ENCODE assay signal across 1 cellular context in the genomic region with DNA sequence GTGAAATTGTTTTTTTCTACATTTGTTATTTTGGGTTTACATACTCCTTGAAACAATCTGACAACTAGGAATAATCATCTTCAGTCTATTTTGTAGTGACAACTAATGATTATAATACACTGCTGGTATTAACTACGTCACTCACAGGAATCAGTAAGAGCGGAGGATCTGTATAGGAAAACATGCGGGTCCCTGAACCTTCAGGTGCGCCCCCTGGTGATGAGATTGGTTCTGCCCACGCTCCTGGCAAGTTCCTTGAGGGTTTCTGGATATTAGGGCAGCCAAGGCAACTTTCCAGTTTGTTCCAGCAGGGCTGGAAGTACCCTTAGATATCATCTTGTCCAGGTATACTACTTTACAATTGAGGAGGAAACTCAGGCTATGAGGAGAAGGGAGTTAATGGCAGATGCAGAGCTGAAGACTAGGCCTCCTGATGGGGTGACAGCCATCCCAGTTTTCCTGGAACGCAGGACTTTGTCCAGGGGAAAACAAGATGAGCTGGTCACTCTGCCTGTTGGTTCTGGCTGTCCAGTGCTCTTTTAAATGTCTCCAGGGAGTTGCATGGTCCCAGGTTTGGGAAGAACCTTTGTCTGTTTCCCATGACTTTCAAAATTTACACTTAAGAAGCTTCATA.
TF ChIP-seq lines count a peak whose summit lies in the region.

No MANE protein-coding gene starts in this region.

TF ChIP-seq in H1, 55 proteins besides CTCF, POLR2A, EP300 and RAD21:
- no peak for TF ChIP-seq GABPA (IDR thresholded peaks at IDR 0.05; ENCODE audit: borderline replicate concordance, insufficient read depth, low read length)
- peak; percentile 35; the same call in 1 of the 2 replicates for TF ChIP-seq MAX (IDR thresholded peaks at IDR 0.05)
